ENCODE assay signal across 9 cellular contexts in the genomic region with DNA sequence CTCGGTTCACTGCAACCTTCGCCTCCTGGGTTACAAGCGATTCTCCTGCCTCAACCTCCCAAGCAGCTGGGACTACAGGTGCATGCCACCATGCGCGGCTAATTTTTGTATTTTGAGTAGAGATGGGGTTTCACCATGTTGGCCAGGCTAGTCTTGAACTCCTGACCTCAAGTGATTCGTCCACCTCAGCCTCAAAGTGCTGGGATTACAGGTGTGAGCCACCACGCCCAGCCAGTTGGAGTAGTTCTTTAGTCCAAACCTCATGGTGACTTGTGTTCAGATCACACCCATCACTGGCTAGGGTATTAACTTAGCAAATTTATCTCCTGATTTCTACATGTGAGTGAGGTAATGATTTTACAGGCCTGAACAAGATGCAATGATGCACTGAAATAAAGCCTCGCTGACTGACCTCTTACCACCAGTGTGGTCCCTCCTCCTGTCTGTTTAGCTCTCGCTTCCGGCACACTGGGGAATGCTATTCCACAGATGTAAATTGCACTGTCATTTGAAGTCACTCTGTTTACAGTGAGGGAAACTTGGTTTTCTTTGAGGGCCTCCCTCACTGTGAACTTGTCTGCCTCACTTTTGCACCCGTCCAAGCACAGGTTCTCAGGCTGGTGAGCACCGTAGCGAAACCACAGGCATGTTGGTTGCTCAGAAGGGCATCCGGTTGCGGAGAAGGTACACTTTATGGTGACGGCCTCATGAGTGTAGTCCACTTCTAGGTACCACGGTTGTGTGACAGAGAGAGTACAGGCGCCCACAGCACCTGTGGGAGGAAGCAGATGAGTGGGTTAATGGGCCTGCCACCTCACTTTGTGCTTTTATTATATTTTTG.
DNase-seq lines count a peak whose midpoint lies in the region; ATAC-seq and FAIRE-seq lines count a peak whose summit lies in the region.
"Had no signal": no experiment of that assay in that cellular context is flagged by ENCODE, and none has a peak within 500 bp of the region (broad histone marks: within the 10 kb centered on the region; RNA-seq: fewer than 3 reads in every experiment).

No MANE protein-coding gene starts in this region.

- H3K27me3 Mint-ChIP-seq in stimulated activated naive CD8-positive, alpha-beta T cell treated with anti-CD3 and anti-CD28 coated beads, Interleukin-15, Interleukin-2, amounts not matched to agents 100 ng/mL and 50 ng/mL, for 24 hours, result no peaks in the 10 kb centered on the region

- peak; percentile 85 for DNase-seq in activated CD4-positive, alpha-beta T cell treated with anti-CD3 and anti-CD28 coated beads for 48 hours
- DNase-seq in germinal center (ENCODE audit: low spot score) (peak; percentile 66), midbrain (lab: John Stamatoyannopoulos, UW) (no peak), NCI-H2029 (lab: John Stamatoyannopoulos, UW) (no peak), urothelium cell line (ENCODE audit: low spot score) (no peak)

- H3K36me3 Mint-ChIP-seq in stimulated activated naive CD8-positive, alpha-beta T cell treated with anti-CD3 and anti-CD28 coated beads, Interleukin-15, Interleukin-2, amounts not matched to agents 100 ng/mL and 50 ng/mL, for 24 hours (ENCODE audit: low read depth), result no peaks in the 10 kb centered on the region

- ATAC-seq in GM18907 (IDR thresholded peaks at IDR 0.05; ENCODE audit: unreplicated experiment) (peak; percentile 91), HG02981 (IDR thresholded peaks at IDR 0.05; ENCODE audit: unreplicated experiment) (peak; percentile 91)

- no peaks in the 10 kb centered on the region for H3K9me3 Mint-ChIP-seq in stimulated activated naive CD8-positive, alpha-beta T cell treated with anti-CD3 and anti-CD28 coated beads, Interleukin-15, Interleukin-2, amounts not matched to agents 100 ng/mL and 50 ng/mL, for 24 hours

- H3K4me1 Mint-ChIP-seq in stimulated activated naive CD8-positive, alpha-beta T cell treated with anti-CD3 and anti-CD28 coated beads, Interleukin-15, Interleukin-2, amounts not matched to agents 100 ng/mL and 50 ng/mL, for 24 hours (ENCODE audit: low read depth), result peaks cover 66% of the 10 kb centered on the region

- H3K4me3 Mint-ChIP-seq in stimulated activated naive CD8-positive, alpha-beta T cell treated with anti-CD3 and anti-CD28 coated beads, Interleukin-15, Interleukin-2, amounts not matched to agents 100 ng/mL and 50 ng/mL, for 24 hours, result peak overlapping the region; percentile 82

- no peak for FAIRE-seq in urothelium cell line (lab: Jason Lieb, UNC)
- FAIRE-seq: islet of Langerhans had no signal

- H3K27ac Mint-ChIP-seq in stimulated activated naive CD8-positive, alpha-beta T cell treated with anti-CD3 and anti-CD28 coated beads, Interleukin-15, Interleukin-2, amounts not matched to agents 100 ng/mL and 50 ng/mL, for 24 hours, result peak overlapping the region; percentile 79

Comparison
In these comparisons a context has a peak if more than half of its experiments do, and no peak if none do; other contexts are left out.
1. DNase-seq: peak in activated CD4-positive, alpha-beta T cell treated with anti-CD3 and anti-CD28 coated beads for 48 hours (single experiment) and germinal center (single experiment); none in midbrain (single experiment), NCI-H2029 (single experiment) and urothelium cell line (single experiment).